In the genomic region with DNA sequence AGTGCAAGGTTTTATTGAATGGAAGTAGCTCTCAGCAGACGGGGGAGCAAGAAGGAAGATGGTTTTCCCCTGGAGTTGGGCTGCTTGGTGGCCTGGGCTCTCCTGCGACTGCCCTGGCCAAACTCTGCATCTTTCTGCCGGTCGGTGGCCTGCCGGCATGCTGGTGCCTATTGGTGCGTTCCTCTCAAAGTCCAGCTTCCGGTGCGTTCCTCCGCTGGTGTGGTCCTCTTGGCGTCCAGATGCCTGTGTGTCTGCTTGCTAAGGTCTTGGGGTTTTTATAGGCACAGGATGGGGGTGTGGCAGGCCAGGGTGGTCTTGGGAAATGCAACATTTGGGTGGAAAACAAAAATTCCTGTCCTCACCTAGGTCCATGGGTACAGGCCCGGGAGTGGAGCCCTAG, we compare ENCODE assay signal across 6 cellular contexts.
"Had no signal": no experiment of that assay in that cellular context is flagged by ENCODE, and none has a peak within 500 bp of the region (broad histone marks: within the 10 kb centered on the region; RNA-seq: fewer than 3 reads in every experiment).

No MANE protein-coding gene starts in this region.

- H3K27ac ChIP-seq: HL-60 had no signal

- DNase-seq: H9, HCEC 1CT, HFFc6, KG1 had no signal

- ATAC-seq: HepG2 had no signal
